Comparison of ENCODE assay signal across 1 cellular context in the genomic region with DNA sequence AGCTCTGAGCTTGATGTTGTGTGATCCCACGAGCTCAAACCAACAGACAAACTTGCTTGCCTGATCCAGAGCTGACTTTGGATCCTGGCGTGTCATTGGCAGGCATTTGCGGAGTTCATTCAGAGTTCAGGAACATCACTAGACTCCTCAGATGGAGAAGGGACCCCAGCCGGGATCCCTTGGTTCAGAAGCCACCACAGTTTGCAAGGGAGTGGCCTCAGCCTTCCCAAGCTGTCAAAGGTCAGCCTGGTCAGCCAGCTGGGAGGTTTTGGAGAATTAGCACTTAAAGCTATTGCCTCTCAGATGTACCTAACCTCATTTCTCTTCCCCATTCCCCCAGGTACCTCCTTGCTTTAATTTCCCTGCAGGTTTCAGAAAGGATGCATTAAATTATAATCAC.
TF ChIP-seq lines count a peak whose summit lies in the region.

No MANE protein-coding gene starts in this region.

TF ChIP-seq in H1, 55 proteins besides CTCF, POLR2A, EP300 and RAD21:
- TF ChIP-seq, protein P1, sequence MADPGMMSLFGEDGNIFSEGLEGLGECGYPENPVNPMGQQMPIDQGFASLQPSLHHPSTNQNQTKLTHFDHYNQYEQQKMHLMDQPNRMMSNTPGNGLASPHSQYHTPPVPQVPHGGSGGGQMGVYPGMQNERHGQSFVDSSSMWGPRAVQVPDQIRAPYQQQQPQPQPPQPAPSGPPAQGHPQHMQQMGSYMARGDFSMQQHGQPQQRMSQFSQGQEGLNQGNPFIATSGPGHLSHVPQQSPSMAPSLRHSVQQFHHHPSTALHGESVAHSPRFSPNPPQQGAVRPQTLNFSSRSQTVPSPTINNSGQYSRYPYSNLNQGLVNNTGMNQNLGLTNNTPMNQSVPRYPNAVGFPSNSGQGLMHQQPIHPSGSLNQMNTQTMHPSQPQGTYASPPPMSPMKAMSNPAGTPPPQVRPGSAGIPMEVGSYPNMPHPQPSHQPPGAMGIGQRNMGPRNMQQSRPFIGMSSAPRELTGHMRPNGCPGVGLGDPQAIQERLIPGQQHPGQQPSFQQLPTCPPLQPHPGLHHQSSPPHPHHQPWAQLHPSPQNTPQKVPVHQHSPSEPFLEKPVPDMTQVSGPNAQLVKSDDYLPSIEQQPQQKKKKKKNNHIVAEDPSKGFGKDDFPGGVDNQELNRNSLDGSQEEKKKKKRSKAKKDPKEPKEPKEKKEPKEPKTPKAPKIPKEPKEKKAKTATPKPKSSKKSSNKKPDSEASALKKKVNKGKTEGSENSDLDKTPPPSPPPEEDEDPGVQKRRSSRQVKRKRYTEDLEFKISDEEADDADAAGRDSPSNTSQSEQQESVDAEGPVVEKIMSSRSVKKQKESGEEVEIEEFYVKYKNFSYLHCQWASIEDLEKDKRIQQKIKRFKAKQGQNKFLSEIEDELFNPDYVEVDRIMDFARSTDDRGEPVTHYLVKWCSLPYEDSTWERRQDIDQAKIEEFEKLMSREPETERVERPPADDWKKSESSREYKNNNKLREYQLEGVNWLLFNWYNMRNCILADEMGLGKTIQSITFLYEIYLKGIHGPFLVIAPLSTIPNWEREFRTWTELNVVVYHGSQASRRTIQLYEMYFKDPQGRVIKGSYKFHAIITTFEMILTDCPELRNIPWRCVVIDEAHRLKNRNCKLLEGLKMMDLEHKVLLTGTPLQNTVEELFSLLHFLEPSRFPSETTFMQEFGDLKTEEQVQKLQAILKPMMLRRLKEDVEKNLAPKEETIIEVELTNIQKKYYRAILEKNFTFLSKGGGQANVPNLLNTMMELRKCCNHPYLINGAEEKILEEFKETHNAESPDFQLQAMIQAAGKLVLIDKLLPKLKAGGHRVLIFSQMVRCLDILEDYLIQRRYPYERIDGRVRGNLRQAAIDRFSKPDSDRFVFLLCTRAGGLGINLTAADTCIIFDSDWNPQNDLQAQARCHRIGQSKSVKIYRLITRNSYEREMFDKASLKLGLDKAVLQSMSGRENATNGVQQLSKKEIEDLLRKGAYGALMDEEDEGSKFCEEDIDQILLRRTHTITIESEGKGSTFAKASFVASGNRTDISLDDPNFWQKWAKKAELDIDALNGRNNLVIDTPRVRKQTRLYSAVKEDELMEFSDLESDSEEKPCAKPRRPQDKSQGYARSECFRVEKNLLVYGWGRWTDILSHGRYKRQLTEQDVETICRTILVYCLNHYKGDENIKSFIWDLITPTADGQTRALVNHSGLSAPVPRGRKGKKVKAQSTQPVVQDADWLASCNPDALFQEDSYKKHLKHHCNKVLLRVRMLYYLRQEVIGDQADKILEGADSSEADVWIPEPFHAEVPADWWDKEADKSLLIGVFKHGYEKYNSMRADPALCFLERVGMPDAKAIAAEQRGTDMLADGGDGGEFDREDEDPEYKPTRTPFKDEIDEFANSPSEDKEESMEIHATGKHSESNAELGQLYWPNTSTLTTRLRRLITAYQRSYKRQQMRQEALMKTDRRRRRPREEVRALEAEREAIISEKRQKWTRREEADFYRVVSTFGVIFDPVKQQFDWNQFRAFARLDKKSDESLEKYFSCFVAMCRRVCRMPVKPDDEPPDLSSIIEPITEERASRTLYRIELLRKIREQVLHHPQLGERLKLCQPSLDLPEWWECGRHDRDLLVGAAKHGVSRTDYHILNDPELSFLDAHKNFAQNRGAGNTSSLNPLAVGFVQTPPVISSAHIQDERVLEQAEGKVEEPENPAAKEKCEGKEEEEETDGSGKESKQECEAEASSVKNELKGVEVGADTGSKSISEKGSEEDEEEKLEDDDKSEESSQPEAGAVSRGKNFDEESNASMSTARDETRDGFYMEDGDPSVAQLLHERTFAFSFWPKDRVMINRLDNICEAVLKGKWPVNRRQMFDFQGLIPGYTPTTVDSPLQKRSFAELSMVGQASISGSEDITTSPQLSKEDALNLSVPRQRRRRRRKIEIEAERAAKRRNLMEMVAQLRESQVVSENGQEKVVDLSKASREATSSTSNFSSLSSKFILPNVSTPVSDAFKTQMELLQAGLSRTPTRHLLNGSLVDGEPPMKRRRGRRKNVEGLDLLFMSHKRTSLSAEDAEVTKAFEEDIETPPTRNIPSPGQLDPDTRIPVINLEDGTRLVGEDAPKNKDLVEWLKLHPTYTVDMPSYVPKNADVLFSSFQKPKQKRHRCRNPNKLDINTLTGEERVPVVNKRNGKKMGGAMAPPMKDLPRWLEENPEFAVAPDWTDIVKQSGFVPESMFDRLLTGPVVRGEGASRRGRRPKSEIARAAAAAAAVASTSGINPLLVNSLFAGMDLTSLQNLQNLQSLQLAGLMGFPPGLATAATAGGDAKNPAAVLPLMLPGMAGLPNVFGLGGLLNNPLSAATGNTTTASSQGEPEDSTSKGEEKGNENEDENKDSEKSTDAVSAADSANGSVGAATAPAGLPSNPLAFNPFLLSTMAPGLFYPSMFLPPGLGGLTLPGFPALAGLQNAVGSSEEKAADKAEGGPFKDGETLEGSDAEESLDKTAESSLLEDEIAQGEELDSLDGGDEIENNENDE (IDR thresholded peaks at IDR 0.05; ENCODE audit: insufficient replicate concordance, low read length) = no peak
- TF ChIP-seq MAFK (IDR thresholded peaks at IDR 0.05; ENCODE audit: low read depth, low read length) = no peak
- TF ChIP-seq SP1 (IDR thresholded peaks at IDR 0.05; ENCODE audit: low read depth, low read length) = no peak
- no peak for TF ChIP-seq E2F6 (IDR thresholded peaks at IDR 0.05)
- TF ChIP-seq TEAD4 (IDR thresholded peaks at IDR 0.05; ENCODE audit: low read depth, low read length) = no peak
- TF ChIP-seq TAF7 (optimal IDR thresholded peaks at IDR 0.05; ENCODE audit: borderline replicate concordance, low read depth, low read length) = no peak
- TF ChIP-seq SIRT6 (IDR thresholded peaks at IDR 0.05; ENCODE audit: low read length) = no peak
